In the genomic region with DNA sequence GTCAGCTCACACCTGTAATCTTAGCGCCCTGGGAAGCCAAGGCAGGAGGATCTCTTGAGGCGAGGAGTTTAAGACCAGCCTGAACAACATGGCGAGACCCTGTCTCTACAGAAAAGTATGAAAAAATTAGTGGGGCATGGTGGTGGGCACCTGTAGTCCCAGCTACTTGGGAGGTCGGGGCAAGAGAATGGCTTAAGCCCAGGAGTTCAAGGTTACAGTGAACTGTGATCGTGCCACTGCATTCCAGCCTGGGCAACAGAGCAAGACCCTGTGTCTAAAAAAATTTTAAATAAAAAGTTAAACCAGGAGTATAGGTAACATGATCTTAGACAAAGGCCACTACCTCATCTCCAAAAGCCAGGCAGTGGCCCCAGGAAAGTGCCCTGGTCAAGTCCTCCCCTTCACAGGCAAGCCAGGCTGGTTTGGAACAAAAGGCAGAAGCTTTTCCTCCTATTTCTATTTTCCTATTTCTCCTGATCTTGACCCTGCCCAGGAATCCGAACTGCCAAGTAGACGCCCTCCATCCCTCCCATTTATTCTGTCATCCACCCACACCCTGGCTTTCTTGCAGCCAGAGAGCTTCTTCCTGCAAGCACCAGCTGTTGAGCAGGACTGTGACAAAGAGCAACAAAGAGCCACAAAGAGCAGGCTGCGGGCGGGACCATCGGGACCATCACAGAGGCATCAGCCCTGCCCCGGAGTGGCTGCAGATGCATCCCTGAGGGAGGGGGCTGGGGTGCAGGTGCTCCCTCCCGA, we compare ENCODE assay signal across 15 cellular contexts.
DNase-seq lines count a peak whose midpoint lies in the region; ATAC-seq and TF ChIP-seq lines count a peak whose summit lies in the region.
"Had no signal": no experiment of that assay in that cellular context is flagged by ENCODE, and none has a peak within 500 bp of the region (broad histone marks: within the 10 kb centered on the region; RNA-seq: fewer than 3 reads in every experiment).

No MANE protein-coding gene starts in this region.

- peaks cover 75% of the 10 kb centered on the region for H3K27me3 Mint-ChIP-seq in CD4-positive, alpha-beta T cell

- H3F3A ChIP-seq in neural cell (ENCODE audit: insufficient read depth, low read length, poor library complexity, severe bottlenecking) = no peaks in the 10 kb centered on the region

- DNase-seq in Right ventricle myocardium inferior (ENCODE audit: missing footprints) = no peak
- no peak for DNase-seq in right atrium auricular region (ENCODE audit: low spot score)
- DNase-seq in heart left ventricle = peak in 4 of 5 donors; percentile 60 to 70 (median 66)
- DNase-seq in vagina (ENCODE audit: extremely low spot score in 2 of 2) = no peak
- no peak for DNase-seq in CD4-positive, alpha-beta T cell
- no peak for DNase-seq in activated CD4-positive, CD25-positive, alpha-beta regulatory T cell treated with anti-CD3 and anti-CD28 coated beads, Interleukin-2, amount 50 U/mL, for 72 hours
- DNase-seq: DMS79, NCI-H1092 treated with DMSO at 0.1 percent for 48 hours, SHP77 had no signal

- peak overlapping the region; percentile 66 for H3K9ac ChIP-seq in neural cell (ENCODE audit: low read length)

- POLR2A ChIA-PET in CD4-positive, alpha-beta T cell (lab: Charles Lee) = no interaction called here

- H3K4me1 ChIP-seq in right atrium auricular region (peaks cover 0 to 48% of the 10 kb centered on the region in 2 donors), heart left ventricle (peaks cover 0 to 56% (median 36%) of the 10 kb centered on the region in 12 donors), vagina (peaks cover 12% of the 10 kb centered on the region)

- no peak for TF ChIP-seq EP300 in neural cell (conservative IDR thresholded peaks at IDR 0.05; ENCODE audit: poor library complexity, severe bottlenecking)

- peak overlapping the region; percentile 51 for H2AFZ ChIP-seq in neural cell (ENCODE audit: low read depth, low read length)

- H3K9me3 ChIP-seq in right atrium auricular region = no peaks in the 10 kb centered on the region
- no peaks in the 10 kb centered on the region for H3K9me3 ChIP-seq in heart left ventricle
- no peaks in the 10 kb centered on the region for H3K9me3 ChIP-seq in neural cell (ENCODE audit: low read length)
- no peaks in the 10 kb centered on the region for H3K9me3 ChIP-seq in vagina
- no peaks in the 10 kb centered on the region for H3K9me3 ChIP-seq in CD4-positive, alpha-beta T cell (ENCODE audit: control insufficient read depth, low read length)
- H3K9me3 ChIP-seq: tibial nerve had no signal

- H3K27ac Mint-ChIP-seq in CD4-positive, alpha-beta T cell = no peak overlapping the region
- H3K27ac Mint-ChIP-seq: dendritic cell treated with granulocyte-macrophage colony-stimulating factor and Interleukin-4, amounts not matched to agents 40 ng/mL and 50 ng/mL, for 4 days; memory B cell had no signal

- H3K4me3 ChIP-seq in right atrium auricular region (no peak overlapping the region), heart left ventricle (peak overlapping the region in 6 of 12 donors; percentile 39 to 56 (median 52)), neural cell (ENCODE audit: low read length) (no peak overlapping the region), vagina (no peak overlapping the region)
- H3K4me3 ChIP-seq: GM12878, tibial nerve had no signal

- TF ChIP-seq CTCF in right atrium auricular region (IDR thresholded peaks at IDR 0.05) (no peak), heart left ventricle (IDR thresholded peaks at IDR 0.05) (no peak), neural cell (IDR thresholded peaks at IDR 0.05; ENCODE audit: poor library complexity, severe bottlenecking) (no peak), vagina (IDR thresholded peaks at IDR 0.05) (no peak)
- no peak for TF ChIP-seq CTCF in CD4-positive, alpha-beta T cell (IDR thresholded peaks at IDR 0.05)

- intact Hi-C loops in Right ventricle myocardium inferior (cut with DNase I) = no loop called here
- intact Hi-C loops in heart left ventricle (cut with DNase I) = no loop called here
- intact Hi-C loops in vagina (cut with DNase I) = no loop called here
- intact Hi-C loops in CD4-positive, alpha-beta T cell (cut with DNase I, micrococcal nuclease) = no loop called here

- no peak for TF ChIP-seq POLR2A in heart left ventricle (IDR thresholded peaks at IDR 0.05)
- no peak for TF ChIP-seq POLR2A in vagina (IDR thresholded peaks at IDR 0.05)

- no peaks in the 10 kb centered on the region for H3K9me2 ChIP-seq in neural cell (ENCODE audit: insufficient read depth, low read length)

- CTCF ChIA-PET in CD4-positive, alpha-beta T cell (lab: Charles Lee) = no interaction called here

- no peak overlapping the region for H3K4me3 Mint-ChIP-seq in CD4-positive, alpha-beta T cell
- H3K4me3 Mint-ChIP-seq: dendritic cell treated with granulocyte-macrophage colony-stimulating factor and Interleukin-4, amounts not matched to agents 40 ng/mL and 50 ng/mL, for 4 days; memory B cell had no signal

- H4K20me1 ChIP-seq in neural cell (ENCODE audit: insufficient read depth) = no peaks in the 10 kb centered on the region

- ATAC-seq in Right ventricle myocardium inferior = peak; percentile 62
- peak; percentile 34 to 76 (median 68) for ATAC-seq in heart left ventricle
- no peak for ATAC-seq in CD4-positive, alpha-beta T cell (ENCODE audit: poor library complexity)
- no peak for ATAC-seq in activated CD4-positive, CD25-positive, alpha-beta regulatory T cell treated with anti-CD3 and anti-CD28 coated beads, Interleukin-2, amount 50 U/mL, for 24 hours
- ATAC-seq: GM12878 had no signal

- no peaks in the 10 kb centered on the region for H3K36me3 ChIP-seq in right atrium auricular region
- H3K36me3 ChIP-seq in heart left ventricle = no peaks in the 10 kb centered on the region
- H3K36me3 ChIP-seq in neural cell (ENCODE audit: insufficient read depth, low read length) = no peaks in the 10 kb centered on the region
- no peaks in the 10 kb centered on the region for H3K36me3 ChIP-seq in vagina
- H3K36me3 ChIP-seq: tibial nerve had no signal

- no peak overlapping the region for H3K4me2 ChIP-seq in neural cell (ENCODE audit: low read length)

- H3K36me3 Mint-ChIP-seq in CD4-positive, alpha-beta T cell (ENCODE audit: low read depth) = no peaks in the 10 kb centered on the region
- H3K36me3 Mint-ChIP-seq: memory B cell had no signal

- no peaks in the 10 kb centered on the region for H3K4me1 Mint-ChIP-seq in CD4-positive, alpha-beta T cell (ENCODE audit: low read depth)
- H3K4me1 Mint-ChIP-seq: memory B cell had no signal

- peaks cover under 1% of the 10 kb centered on the region for H3K9me3 Mint-ChIP-seq in CD4-positive, alpha-beta T cell

- H3K27ac ChIP-seq in right atrium auricular region = peak overlapping the region in 1 of 2 donors; percentile 36
- H3K27ac ChIP-seq in heart left ventricle = peak overlapping the region; percentile 17 to 80 (median 48)
- no peak overlapping the region for H3K27ac ChIP-seq in neural cell (ENCODE audit: low read length)
- peak overlapping the region; percentile 28 for H3K27ac ChIP-seq in vagina
- no peak overlapping the region for H3K27ac ChIP-seq in CD4-positive, alpha-beta T cell (ENCODE audit: low read depth, low read length)

- no peak for TF ChIP-seq RAD21 in neural cell (conservative IDR thresholded peaks at IDR 0.05)

- no peaks in the 10 kb centered on the region for H3K27me3 ChIP-seq in right atrium auricular region
- H3K27me3 ChIP-seq in heart left ventricle = peaks cover 0 to 20% (median 0%) of the 10 kb centered on the region in 9 donors
- no peaks in the 10 kb centered on the region for H3K27me3 ChIP-seq in neural cell (ENCODE audit: insufficient read depth, low read depth, low read length)
- H3K27me3 ChIP-seq in vagina = no peaks in the 10 kb centered on the region
- H3K27me3 ChIP-seq in CD4-positive, alpha-beta T cell (ENCODE audit: control insufficient read depth, insufficient read depth, low read length) = peaks cover 59% of the 10 kb centered on the region

- 64 to 84% (median 74%) methylated on average over 12 of the region's 12 CpGs for WGBS in heart left ventricle, 4 donors

- peaks cover 3% of the 10 kb centered on the region for H3K79me2 ChIP-seq in neural cell (replicated peaks; ENCODE audit: insufficient read depth, low read length)

TF ChIP-seq in neural cell, 6 proteins besides CTCF, POLR2A, EP300 and RAD21:
- TF ChIP-seq SMC3 (conservative IDR thresholded peaks at IDR 0.05; ENCODE audit: poor library complexity) (no peak), EZH2 (IDR thresholded peaks at IDR 0.05; ENCODE audit: borderline replicate concordance, insufficient read depth, low read length, poor library complexity, severe bottlenecking) (no peak), MXI1 (conservative IDR thresholded peaks at IDR 0.05; ENCODE audit: poor library complexity, severe bottlenecking) (no peak), TAF1 (IDR thresholded peaks at IDR 0.05; ENCODE audit: low read depth) (no peak), POLR2AphosphoS5 (IDR thresholded peaks at IDR 0.05) (no peak)
- TF ChIP-seq, protein P1, sequence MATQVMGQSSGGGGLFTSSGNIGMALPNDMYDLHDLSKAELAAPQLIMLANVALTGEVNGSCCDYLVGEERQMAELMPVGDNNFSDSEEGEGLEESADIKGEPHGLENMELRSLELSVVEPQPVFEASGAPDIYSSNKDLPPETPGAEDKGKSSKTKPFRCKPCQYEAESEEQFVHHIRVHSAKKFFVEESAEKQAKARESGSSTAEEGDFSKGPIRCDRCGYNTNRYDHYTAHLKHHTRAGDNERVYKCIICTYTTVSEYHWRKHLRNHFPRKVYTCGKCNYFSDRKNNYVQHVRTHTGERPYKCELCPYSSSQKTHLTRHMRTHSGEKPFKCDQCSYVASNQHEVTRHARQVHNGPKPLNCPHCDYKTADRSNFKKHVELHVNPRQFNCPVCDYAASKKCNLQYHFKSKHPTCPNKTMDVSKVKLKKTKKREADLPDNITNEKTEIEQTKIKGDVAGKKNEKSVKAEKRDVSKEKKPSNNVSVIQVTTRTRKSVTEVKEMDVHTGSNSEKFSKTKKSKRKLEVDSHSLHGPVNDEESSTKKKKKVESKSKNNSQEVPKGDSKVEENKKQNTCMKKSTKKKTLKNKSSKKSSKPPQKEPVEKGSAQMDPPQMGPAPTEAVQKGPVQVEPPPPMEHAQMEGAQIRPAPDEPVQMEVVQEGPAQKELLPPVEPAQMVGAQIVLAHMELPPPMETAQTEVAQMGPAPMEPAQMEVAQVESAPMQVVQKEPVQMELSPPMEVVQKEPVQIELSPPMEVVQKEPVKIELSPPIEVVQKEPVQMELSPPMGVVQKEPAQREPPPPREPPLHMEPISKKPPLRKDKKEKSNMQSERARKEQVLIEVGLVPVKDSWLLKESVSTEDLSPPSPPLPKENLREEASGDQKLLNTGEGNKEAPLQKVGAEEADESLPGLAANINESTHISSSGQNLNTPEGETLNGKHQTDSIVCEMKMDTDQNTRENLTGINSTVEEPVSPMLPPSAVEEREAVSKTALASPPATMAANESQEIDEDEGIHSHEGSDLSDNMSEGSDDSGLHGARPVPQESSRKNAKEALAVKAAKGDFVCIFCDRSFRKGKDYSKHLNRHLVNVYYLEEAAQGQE (IDR thresholded peaks at IDR 0.05; ENCODE audit: borderline replicate concordance) = no peak

Comparison
In these comparisons a context has a peak if more than half of its experiments do, and no peak if none do; other contexts are left out.
1. DNase-seq: peak in heart left ventricle (4 of 5); none in Right ventricle myocardium inferior (single experiment), right atrium auricular region (single experiment), vagina (0 of 2), CD4-positive, alpha-beta T cell (0 of 10) and activated CD4-positive, CD25-positive, alpha-beta regulatory T cell treated with anti-CD3 and anti-CD28 coated beads, Interleukin-2, amount 50 U/mL, for 72 hours (single experiment).
2. ATAC-seq: peak in Right ventricle myocardium inferior (single experiment) and heart left ventricle (4 of 4); none in CD4-positive, alpha-beta T cell (single experiment) and activated CD4-positive, CD25-positive, alpha-beta regulatory T cell treated with anti-CD3 and anti-CD28 coated beads, Interleukin-2, amount 50 U/mL, for 24 hours (0 of 2).
3. H3K27ac ChIP-seq: peak in heart left ventricle (12 of 12) and vagina (single experiment); none in neural cell (single experiment) and CD4-positive, alpha-beta T cell (single experiment).